23 cellular contexts compared by ENCODE assay signal in the genomic region with DNA sequence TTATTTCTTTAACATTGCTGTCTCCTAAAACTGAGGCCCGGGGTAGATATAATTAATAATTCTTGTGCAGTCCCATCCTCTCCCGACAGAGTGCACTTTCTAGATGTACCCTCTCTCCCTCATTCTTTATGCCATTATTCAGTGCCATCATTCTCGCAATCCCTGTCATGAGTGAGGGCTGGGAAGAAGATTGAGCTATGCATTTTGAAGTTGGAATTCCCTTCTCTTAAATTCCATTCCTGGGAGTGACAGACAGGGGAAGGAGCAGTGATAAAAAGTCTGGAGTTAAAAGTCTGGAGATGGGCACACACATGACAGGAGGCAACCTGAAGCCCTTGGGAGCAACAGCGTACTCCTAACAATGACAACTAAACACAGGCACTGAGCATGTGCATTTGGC. TPM values are rescaled to one million over a fixed set of nuclear protein-coding genes. Genes with fewer than 3 reads are reported as not detected.
"Had no signal": no experiment of that assay in that cellular context is flagged by ENCODE, and none has a peak within 500 bp of the region (broad histone marks: within the 10 kb centered on the region; RNA-seq: fewer than 3 reads in every experiment).

No MANE protein-coding gene starts in this region.

- H3K4me3 Mint-ChIP-seq: activated CD8-positive, alpha-beta T cell treated with anti-CD3 and anti-CD28 coated beads, Interleukin-2, amount 10 ng/mL, durations not matched to agents 7 days and 5 days; T-helper 2 cell treated with Interferon-gamma antibody and Interleukin-4, amounts not matched to agents 5 μg/mL and 100 μg/mL, for 36 hours; WTC11 had no signal

- FAIRE-seq: bronchial epithelial cell had no signal

- ATAC-seq: activated CD8-positive, alpha-beta T cell treated with anti-CD3 and anti-CD28 coated beads, Interleukin-2, amount 10 ng/mL, durations not matched to agents 7 days and 5 days; body of pancreas; PC-3; WTC11 had no signal

- H3K27ac ChIP-seq: body of pancreas had no signal

- H3K9me3 ChIP-seq: body of pancreas had no signal

- H3K36me3 Mint-ChIP-seq: WTC11 had no signal

- DNase-seq: activated CD4-positive, alpha-beta T cell treated with anti-CD3 and anti-CD28 coated beads for 48 hours; activated CD4-positive, alpha-beta T cell treated with anti-CD3 and anti-CD28 coated beads, Interleukin-2, amount 50 U/mL, for 4 hours; activated CD4-positive, CD25-positive, alpha-beta regulatory T cell treated with anti-CD3 and anti-CD28 coated beads, Interleukin-2, amount 50 U/mL, for 72 hours; activated CD8-positive, alpha-beta memory T cell treated with anti-CD3 and anti-CD28 coated beads, Interleukin-2, amount 50 U/mL, for 48 hours; activated CD8-positive, alpha-beta T cell treated with anti-CD3 and anti-CD28 coated beads, Interleukin-2, amount 10 ng/mL, durations not matched to agents 7 days and 5 days; activated naive CD4-positive, alpha-beta T cell treated with anti-CD3 and anti-CD28 coated beads, Interleukin-2, amount 50 U/mL, for 16 hours; activated T-cell treated with anti-CD3 and anti-CD28 coated beads, Interleukin-2, amount 50 U/mL, for 1 hour; aorta; body of pancreas; central memory CD4-positive, alpha-beta T cell; KG1; NCI-H1048; NCI-H146; NCI-H187 treated with DMSO at 0.1 percent for 48 hours; NCI-H2081 treated with DMSO at 0.1 percent for 48 hours; NCI-H446; NCI-H524; PC-3; SHP77 treated with DMSO at 0.1 percent for 48 hours had no signal

- H3K27ac Mint-ChIP-seq: activated CD8-positive, alpha-beta T cell treated with anti-CD3 and anti-CD28 coated beads, Interleukin-2, amount 10 ng/mL, durations not matched to agents 7 days and 5 days; T-helper 2 cell treated with Interferon-gamma antibody and Interleukin-4, amounts not matched to agents 5 μg/mL and 100 μg/mL, for 36 hours; WTC11 had no signal

- H3K4me3 ChIP-seq: body of pancreas had no signal

- H3K9me3 Mint-ChIP-seq: T-helper 2 cell treated with Interferon-gamma antibody and Interleukin-4, amounts not matched to agents 5 μg/mL and 100 μg/mL, for 36 hours; WTC11 had no signal

- H3K27me3 ChIP-seq: body of pancreas had no signal

RNA-seq across cellular contexts. Expression of a gene that starts 2.6 kb away (rescaled TPM):
- total RNA-seq: activated CD8-positive, alpha-beta T cell treated with anti-CD3 and anti-CD28 coated beads, Interleukin-2, amount 10 ng/mL, durations not matched to agents 7 days and 5 days; PC-3; T-helper 1 cell treated with Interleukin-12 subunit alpha and Interleukin-12 subunit beta and Interleukin-4 antibody, amounts not matched to agents 30 ng/mL and 1 ng/mL, for 36 hours had no signal
